ENCODE assay signal across 1 cellular context in the genomic region with DNA sequence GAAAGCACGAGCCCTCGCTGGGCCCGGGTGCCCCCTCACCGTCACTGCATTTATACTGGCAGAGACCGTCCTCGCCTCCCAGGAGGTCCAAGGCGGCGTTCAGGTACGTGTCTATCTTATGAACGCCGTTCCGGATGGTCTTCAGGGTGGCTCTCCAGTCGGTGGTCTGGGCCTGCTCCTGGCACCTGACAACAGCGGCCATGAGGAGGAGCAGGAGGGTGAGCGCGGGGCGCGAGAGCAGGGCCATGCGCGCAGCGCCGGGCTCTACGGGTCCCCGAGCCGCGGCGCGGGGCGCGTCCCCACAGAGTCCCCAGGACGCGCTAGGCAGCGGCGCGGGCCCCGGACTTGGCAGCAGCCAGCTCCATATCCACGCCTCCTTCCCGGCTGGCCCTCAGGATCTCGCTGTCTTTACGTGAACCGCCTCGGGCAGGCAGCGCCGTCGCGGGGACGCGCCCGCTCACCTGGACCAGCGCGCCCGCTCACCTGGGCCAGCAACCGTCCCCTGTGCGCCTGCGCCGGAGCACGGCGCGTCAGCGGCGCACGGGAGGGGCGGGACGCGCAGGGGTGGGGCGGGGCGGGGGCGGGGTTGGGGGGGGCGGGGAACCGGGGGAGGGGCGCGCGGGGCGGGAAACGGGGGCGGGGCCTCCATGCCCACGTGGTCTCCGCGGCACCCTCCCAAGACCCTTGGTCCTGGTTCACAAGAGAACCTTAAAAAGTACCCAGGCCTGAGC.
TF ChIP-seq lines count a peak whose summit lies in the region.

A gene (minus strand): TSS at position 508 of the 731 bp plus-strand sequence. CDS start 261 bp downstream, at position 247.

TF ChIP-seq in HepG2, 621 proteins besides CTCF, POLR2A, EP300 and RAD21 (continued from another document and continues in another):
- TF ChIP-seq, protein P1, sequence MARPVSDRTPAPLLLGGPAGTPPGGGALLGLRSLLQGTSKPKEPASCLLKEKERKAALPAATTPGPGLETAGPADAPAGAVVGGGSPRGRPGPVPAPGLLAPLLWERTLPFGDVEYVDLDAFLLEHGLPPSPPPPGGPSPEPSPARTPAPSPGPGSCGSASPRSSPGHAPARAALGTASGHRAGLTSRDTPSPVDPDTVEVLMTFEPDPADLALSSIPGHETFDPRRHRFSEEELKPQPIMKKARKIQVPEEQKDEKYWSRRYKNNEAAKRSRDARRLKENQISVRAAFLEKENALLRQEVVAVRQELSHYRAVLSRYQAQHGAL (CRISPR knock-in tag; IDR thresholded peaks at IDR 0.05; ENCODE audit: not compliant biosample characterization): no peak
- TF ChIP-seq, protein P2, sequence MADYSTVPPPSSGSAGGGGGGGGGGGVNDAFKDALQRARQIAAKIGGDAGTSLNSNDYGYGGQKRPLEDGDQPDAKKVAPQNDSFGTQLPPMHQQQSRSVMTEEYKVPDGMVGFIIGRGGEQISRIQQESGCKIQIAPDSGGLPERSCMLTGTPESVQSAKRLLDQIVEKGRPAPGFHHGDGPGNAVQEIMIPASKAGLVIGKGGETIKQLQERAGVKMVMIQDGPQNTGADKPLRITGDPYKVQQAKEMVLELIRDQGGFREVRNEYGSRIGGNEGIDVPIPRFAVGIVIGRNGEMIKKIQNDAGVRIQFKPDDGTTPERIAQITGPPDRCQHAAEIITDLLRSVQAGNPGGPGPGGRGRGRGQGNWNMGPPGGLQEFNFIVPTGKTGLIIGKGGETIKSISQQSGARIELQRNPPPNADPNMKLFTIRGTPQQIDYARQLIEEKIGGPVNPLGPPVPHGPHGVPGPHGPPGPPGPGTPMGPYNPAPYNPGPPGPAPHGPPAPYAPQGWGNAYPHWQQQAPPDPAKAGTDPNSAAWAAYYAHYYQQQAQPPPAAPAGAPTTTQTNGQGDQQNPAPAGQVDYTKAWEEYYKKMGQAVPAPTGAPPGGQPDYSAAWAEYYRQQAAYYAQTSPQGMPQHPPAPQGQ (CRISPR knock-in tag; IDR thresholded peaks at IDR 0.05; ENCODE audit: borderline replicate concordance): no peak
- TF ChIP-seq ZNF12 (CRISPR knock-in tag; IDR thresholded peaks at IDR 0.05): no peak
- TF ChIP-seq ZNF10 (CRISPR knock-in tag; IDR thresholded peaks at IDR 0.05; ENCODE audit: borderline replicate concordance, low read depth): no peak
- TF ChIP-seq POGZ (CRISPR knock-in tag; IDR thresholded peaks at IDR 0.05): peak; percentile 49; the same call in 1 of the 2 replicates
- no peak for TF ChIP-seq SETDB1 (CRISPR knock-in tag; IDR thresholded peaks at IDR 0.05; ENCODE audit: borderline replicate concordance)
- TF ChIP-seq STAT5B (CRISPR knock-in tag; IDR thresholded peaks at IDR 0.05): no peak
- TF ChIP-seq, protein P3, sequence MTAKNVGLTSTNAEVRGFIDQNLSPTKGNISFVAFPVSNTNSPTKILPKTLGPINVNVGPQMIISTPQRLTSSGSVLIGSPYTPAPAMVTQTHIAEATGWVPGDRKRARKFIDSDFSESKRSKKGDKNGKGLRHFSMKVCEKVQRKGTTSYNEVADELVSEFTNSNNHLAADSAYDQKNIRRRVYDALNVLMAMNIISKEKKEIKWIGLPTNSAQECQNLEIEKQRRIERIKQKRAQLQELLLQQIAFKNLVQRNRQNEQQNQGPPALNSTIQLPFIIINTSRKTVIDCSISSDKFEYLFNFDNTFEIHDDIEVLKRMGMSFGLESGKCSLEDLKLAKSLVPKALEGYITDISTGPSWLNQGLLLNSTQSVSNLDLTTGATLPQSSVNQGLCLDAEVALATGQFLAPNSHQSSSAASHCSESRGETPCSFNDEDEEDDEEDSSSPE (CRISPR knock-in tag; IDR thresholded peaks at IDR 0.05): peak; percentile 36; the same call in 1 of the 2 replicates
- TF ChIP-seq HOXD1 (CRISPR knock-in tag; IDR thresholded peaks at IDR 0.05): 0 out of 2 replicates have a peak, but pooled peaks have one; percentile 16
- peak; percentile 52; the same call in 1 of the 2 replicates for TF ChIP-seq ZNF124 (CRISPR knock-in tag; IDR thresholded peaks at IDR 0.05)
- 0 out of 2 replicates have a peak, but pooled peaks have one; percentile 54 for TF ChIP-seq ZNF235 (CRISPR knock-in tag; IDR thresholded peaks at IDR 0.05; ENCODE audit: borderline replicate concordance)
- TF ChIP-seq, protein P4, sequence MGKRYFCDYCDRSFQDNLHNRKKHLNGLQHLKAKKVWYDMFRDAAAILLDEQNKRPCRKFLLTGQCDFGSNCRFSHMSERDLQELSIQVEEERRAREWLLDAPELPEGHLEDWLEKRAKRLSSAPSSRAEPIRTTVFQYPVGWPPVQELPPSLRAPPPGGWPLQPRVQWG (CRISPR knock-in tag; IDR thresholded peaks at IDR 0.05; ENCODE audit: borderline replicate concordance, low read depth): no peak
- no peak for TF ChIP-seq TGIF2 (CRISPR knock-in tag; IDR thresholded peaks at IDR 0.05)
- TF ChIP-seq RFX5 (IDR thresholded peaks at IDR 0.05; ENCODE audit: low read depth, low read length): no peak
- TF ChIP-seq, protein P5, sequence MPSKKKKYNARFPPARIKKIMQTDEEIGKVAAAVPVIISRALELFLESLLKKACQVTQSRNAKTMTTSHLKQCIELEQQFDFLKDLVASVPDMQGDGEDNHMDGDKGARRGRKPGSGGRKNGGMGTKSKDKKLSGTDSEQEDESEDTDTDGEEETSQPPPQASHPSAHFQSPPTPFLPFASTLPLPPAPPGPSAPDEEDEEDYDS (CRISPR knock-in tag; IDR thresholded peaks at IDR 0.05): no peak
- no peak for TF ChIP-seq TBL1XR1 (IDR thresholded peaks at IDR 0.05; ENCODE audit: borderline replicate concordance, low read length, partially characterized antibody)
- no peak for TF ChIP-seq ZSCAN12 (CRISPR knock-in tag; IDR thresholded peaks at IDR 0.05)
- no peak for TF ChIP-seq ZNF546 (CRISPR knock-in tag; conservative IDR thresholded peaks at IDR 0.05)
- peak; percentile 32 for TF ChIP-seq PHF5A (CRISPR knock-in tag; IDR thresholded peaks at IDR 0.05; ENCODE audit: low read depth, unreplicated experiment)
- TF ChIP-seq ZNF263 (CRISPR knock-in tag; IDR thresholded peaks at IDR 0.05): peak; percentile 57; the same call in 1 of the 2 replicates
- no peak for TF ChIP-seq ZNF562 (CRISPR knock-in tag; IDR thresholded peaks at IDR 0.05; ENCODE audit: borderline replicate concordance)
- TF ChIP-seq, protein P6, sequence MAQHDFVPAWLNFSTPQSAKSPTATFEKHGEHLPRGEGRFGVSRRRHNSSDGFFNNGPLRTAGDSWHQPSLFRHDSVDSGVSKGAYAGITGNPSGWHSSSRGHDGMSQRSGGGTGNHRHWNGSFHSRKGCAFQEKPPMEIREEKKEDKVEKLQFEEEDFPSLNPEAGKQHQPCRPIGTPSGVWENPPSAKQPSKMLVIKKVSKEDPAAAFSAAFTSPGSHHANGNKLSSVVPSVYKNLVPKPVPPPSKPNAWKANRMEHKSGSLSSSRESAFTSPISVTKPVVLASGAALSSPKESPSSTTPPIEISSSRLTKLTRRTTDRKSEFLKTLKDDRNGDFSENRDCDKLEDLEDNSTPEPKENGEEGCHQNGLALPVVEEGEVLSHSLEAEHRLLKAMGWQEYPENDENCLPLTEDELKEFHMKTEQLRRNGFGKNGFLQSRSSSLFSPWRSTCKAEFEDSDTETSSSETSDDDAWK (CRISPR knock-in tag; IDR thresholded peaks at IDR 0.05): no peak
- peak; percentile 69; the same call in 1 of the 2 replicates for TF ChIP-seq TBX2 (CRISPR knock-in tag; IDR thresholded peaks at IDR 0.05; ENCODE audit: borderline replicate concordance)
- TF ChIP-seq ZNF879 (CRISPR knock-in tag; IDR thresholded peaks at IDR 0.05): no peak
- TF ChIP-seq, protein P7, sequence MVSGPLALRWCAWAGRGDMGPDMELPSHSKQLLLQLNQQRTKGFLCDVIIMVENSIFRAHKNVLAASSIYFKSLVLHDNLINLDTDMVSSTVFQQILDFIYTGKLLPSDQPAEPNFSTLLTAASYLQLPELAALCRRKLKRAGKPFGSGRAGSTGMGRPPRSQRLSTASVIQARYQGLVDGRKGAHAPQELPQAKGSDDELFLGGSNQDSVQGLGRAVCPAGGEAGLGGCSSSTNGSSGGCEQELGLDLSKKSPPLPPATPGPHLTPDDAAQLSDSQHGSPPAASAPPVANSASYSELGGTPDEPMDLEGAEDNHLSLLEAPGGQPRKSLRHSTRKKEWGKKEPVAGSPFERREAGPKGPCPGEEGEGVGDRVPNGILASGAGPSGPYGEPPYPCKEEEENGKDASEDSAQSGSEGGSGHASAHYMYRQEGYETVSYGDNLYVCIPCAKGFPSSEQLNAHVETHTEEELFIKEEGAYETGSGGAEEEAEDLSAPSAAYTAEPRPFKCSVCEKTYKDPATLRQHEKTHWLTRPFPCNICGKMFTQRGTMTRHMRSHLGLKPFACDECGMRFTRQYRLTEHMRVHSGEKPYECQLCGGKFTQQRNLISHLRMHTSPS (CRISPR knock-in tag; IDR thresholded peaks at IDR 0.05; ENCODE audit: low read depth): no peak
- TF ChIP-seq ZEB1 (IDR thresholded peaks at IDR 0.05; ENCODE audit: insufficient replicate concordance, low read depth): peak; percentile 93
- TF ChIP-seq, protein P8, sequence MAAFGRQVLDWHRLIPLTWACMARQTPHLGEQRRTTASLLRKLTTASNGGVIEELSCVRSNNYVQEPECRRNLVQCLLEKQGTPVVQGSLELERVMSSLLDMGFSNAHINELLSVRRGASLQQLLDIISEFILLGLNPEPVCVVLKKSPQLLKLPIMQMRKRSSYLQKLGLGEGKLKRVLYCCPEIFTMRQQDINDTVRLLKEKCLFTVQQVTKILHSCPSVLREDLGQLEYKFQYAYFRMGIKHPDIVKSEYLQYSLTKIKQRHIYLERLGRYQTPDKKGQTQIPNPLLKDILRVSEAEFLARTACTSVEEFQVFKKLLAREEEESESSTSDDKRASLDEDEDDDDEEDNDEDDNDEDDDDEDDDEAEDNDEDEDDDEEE (CRISPR knock-in tag; IDR thresholded peaks at IDR 0.05): no peak
- no peak for TF ChIP-seq PITX1 (CRISPR knock-in tag; IDR thresholded peaks at IDR 0.05)
- no peak for TF ChIP-seq ZSCAN22 (CRISPR knock-in tag; IDR thresholded peaks at IDR 0.05)
- TF ChIP-seq, protein P9, sequence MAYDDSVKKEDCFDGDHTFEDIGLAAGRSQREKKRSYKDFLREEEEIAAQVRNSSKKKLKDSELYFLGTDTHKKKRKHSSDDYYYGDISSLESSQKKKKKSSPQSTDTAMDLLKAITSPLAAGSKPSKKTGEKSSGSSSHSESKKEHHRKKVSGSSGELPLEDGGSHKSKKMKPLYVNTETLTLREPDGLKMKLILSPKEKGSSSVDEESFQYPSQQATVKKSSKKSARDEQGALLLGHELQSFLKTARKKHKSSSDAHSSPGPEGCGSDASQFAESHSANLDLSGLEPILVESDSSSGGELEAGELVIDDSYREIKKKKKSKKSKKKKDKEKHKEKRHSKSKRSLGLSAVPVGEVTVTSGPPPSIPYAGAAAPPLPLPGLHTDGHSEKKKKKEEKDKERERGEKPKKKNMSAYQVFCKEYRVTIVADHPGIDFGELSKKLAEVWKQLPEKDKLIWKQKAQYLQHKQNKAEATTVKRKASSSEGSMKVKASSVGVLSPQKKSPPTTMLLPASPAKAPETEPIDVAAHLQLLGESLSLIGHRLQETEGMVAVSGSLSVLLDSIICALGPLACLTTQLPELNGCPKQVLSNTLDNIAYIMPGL (CRISPR knock-in tag; IDR thresholded peaks at IDR 0.05; ENCODE audit: borderline replicate concordance in 1 of 2, low read depth in 1 of 2): peak; percentile 44 to 83; a peak in 3 of 4 replicates
- TF ChIP-seq HNF4A (CRISPR knock-in tag; IDR thresholded peaks at IDR 0.05): no peak
- TF ChIP-seq ZNF768 (CRISPR knock-in tag; IDR thresholded peaks at IDR 0.05): no peak; the same call in 1 of the 2 replicates
- TF ChIP-seq ZNF644 (CRISPR knock-in tag; IDR thresholded peaks at IDR 0.05; ENCODE audit: low read depth): no peak
- TF ChIP-seq, protein P10, sequence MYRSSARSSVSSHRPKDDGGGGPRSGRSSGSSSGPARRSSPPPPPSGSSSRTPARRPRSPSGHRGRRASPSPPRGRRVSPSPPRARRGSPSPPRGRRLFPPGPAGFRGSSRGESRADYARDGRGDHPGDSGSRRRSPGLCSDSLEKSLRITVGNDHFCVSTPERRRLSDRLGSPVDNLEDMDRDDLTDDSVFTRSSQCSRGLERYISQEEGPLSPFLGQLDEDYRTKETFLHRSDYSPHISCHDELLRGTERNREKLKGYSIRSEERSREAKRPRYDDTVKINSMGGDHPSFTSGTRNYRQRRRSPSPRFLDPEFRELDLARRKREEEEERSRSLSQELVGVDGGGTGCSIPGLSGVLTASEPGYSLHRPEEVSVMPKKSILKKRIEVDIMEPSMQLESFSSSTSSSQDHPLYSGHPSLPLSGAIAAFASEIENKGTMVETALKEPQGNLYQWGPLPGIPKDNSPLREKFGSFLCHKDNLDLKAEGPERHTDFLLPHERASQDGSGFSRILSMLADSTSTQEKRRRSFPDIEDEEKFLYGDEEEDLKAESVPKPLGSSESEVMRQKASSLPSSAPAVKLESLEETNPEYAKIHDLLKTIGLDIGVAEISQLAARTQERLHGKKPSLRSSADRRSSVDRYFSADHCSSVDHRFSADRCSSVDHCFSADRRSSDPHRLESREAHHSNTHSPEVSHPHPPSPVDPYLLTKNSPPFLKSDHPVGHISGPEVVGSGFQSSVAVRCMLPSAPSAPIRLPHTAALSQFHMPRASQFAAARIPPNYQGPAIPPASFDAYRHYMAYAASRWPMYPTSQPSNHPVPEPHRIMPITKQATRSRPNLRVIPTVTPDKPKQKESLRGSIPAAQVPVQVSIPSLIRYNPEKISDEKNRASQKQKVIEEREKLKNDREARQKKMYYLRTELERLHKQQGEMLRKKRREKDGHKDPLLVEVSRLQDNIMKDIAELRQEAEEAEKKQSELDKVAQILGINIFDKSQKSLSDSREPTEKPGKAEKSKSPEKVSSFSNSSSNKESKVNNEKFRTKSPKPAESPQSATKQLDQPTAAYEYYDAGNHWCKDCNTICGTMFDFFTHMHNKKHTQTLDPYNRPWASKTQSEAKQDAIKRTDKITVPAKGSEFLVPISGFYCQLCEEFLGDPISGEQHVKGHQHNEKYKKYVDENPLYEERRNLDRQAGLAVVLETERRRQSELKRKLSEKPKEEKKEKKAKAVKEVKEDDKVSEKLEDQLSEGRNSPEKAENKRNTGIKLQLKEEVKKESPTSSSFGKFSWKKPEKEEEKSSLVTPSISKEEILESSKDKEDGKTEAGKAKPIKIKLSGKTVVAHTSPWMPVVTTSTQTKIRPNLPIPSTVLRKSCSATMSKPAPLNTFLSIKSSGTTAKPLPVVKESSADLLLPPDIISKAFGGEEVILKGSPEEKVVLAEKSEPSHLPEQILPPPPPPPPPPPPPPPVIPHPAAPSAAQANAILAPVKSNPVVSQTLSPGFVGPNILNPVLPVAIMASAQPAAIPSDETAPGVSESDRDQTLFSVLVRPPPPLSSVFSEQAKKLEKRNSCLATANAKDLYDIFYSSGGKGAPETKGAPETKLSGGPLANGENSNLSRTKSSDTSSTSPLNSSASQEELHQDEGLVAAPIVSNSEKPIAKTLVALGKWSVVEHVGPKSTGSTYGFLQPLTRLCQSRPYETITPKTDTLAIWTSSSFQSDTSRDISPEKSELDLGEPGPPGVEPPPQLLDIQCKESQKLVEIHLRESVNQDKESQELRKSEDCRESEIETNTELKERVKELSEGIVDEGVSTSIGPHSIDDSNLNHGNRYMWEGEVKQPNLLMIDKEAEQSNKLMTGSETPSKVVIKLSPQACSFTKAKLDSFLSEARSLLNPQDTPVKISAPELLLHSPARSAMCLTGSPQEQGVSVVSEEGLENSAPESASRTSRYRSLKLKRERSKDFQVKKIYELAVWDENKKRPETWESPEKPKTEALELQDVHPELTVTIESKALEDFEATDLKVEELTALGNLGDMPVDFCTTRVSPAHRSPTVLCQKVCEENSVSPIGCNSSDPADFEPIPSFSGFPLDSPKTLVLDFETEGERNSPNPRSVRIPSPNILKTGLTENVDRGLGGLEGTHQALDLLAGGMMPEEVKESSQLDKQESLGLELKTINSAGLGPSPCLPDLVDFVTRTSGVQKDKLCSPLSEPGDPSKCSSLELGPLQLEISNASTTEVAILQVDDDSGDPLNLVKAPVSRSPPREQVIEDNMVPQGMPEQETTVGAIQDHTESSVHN (CRISPR knock-in tag; IDR thresholded peaks at IDR 0.05): peak; percentile 46; the same call in 1 of the 2 replicates
